In genomic region chr17:2138768-2139167, GRCh38 we compare ENCODE assay signal across 9 cellular contexts.
DNase-seq lines count a peak whose midpoint lies in the region; ATAC-seq and TF ChIP-seq lines count a peak whose summit lies in the region.
"Had no signal": no experiment of that assay in that cellular context is flagged by ENCODE, and none has a peak within 500 bp of the region (broad histone marks: within the 10 kb centered on the region; RNA-seq: fewer than 3 reads in every experiment).

No MANE protein-coding gene starts in this region.

- CTCF ChIA-PET in HEK293 (lab: Yijun Ruan, JAX) = interaction anchor here (0.7 to 3.0 kb wide), 8 partner anchors 17 to 469 kb away, joined by 3 to 12 read pairs (median 4); no protein-coding TSS in a partner anchor
- CTCF ChIA-PET in activated naive CD4-positive, alpha-beta T cell treated with anti-CD3 and anti-CD28 coated beads, Interleukin-2, amount 10 ng/mL, durations not matched to agents 7 days and 5 days (lab: Charles Lee) = interaction anchor here (2.1 kb wide), 1 partner anchor 106 kb away, joined by 7 read pairs; no protein-coding TSS in a partner anchor

- H3K9me3 ChIP-seq in HEK293 (ENCODE audit: control insufficient read depth, insufficient read depth, low read depth, low read length) (no peaks in the 10 kb centered on the region), SJCRH30 (replicated peaks) (no peaks in the 10 kb centered on the region)
- H3K9me3 ChIP-seq: HAP-1 had no signal

- H3K36me3 Mint-ChIP-seq in activated naive CD4-positive, alpha-beta T cell treated with anti-CD3 and anti-CD28 coated beads, Interleukin-2, amount 10 ng/mL, durations not matched to agents 7 days and 5 days = peaks cover 23% of the 10 kb centered on the region

- POLR2A ChIA-PET in HEK293 (lab: Yijun Ruan, JAX) = interaction anchor here (0.5 to 1.1 kb wide), 2 partner anchors 427 to 523 kb away, joined by 3 to 4 read pairs; no protein-coding TSS in a partner anchor

- no peaks in the 10 kb centered on the region for H3K27me3 Mint-ChIP-seq in activated naive CD4-positive, alpha-beta T cell treated with anti-CD3 and anti-CD28 coated beads, Interleukin-2, amount 10 ng/mL, durations not matched to agents 7 days and 5 days

- peak overlapping the region; percentile 37 for H3K27ac ChIP-seq in HEK293 (ENCODE audit: extremely low read depth, low read depth, low read length)
- H3K27ac ChIP-seq in SJCRH30 = peak overlapping the region; percentile 43

- peaks cover 25% of the 10 kb centered on the region for H3K4me1 ChIP-seq in HEK293 (ENCODE audit: control insufficient read depth, insufficient read depth, low read length)
- peaks cover 19% of the 10 kb centered on the region for H3K4me1 ChIP-seq in SJCRH30

- H3K4me3 ChIP-seq in HEK293 (ENCODE audit: low read depth, low read length) = no peak overlapping the region
- H3K4me3 ChIP-seq in SJCRH30 = no peak overlapping the region
- H3K4me3 ChIP-seq: HAP-1 had no signal

- no peak for TF ChIP-seq CTCF in HEK293 (tag by site-specific recombination; IDR thresholded peaks at IDR 0.05)

- DNase-seq in DMS 273 (lab: John Stamatoyannopoulos, UW; ENCODE audit: unreplicated experiment) (peak; percentile 43), SJCRH30 (peak; percentile 55 to 66), left lobe of liver (ENCODE audit: low spot score) (no peak), iPS-NIHi7 (ENCODE audit: extremely low spot score) (no peak), D341Med (ENCODE audit: low spot score) (no peak)
- DNase-seq in stimulated activated naive CD4-positive, alpha-beta T cell treated with Interleukin-2 at 50 U/mL for 16 hours (lab: John Stamatoyannopoulos, UW) = no peak
- DNase-seq in activated naive CD4-positive, alpha-beta T cell treated with anti-CD3 and anti-CD28 coated beads, Interleukin-2, amount 10 ng/mL, durations not matched to agents 7 days and 5 days = no peak

- no peak overlapping the region for H3K4me3 Mint-ChIP-seq in activated naive CD4-positive, alpha-beta T cell treated with anti-CD3 and anti-CD28 coated beads, Interleukin-2, amount 10 ng/mL, durations not matched to agents 7 days and 5 days

- H3K36me3 ChIP-seq in HEK293 (ENCODE audit: control insufficient read depth in 2 of 2, insufficient read depth in 1 of 2, low read length in 2 of 2) (peaks cover 0 to 3% of the 10 kb centered on the region in 2 experiments; a peak in 1 of 3 replicates), SJCRH30 (no peaks in the 10 kb centered on the region)
- H3K36me3 ChIP-seq: HAP-1 had no signal

- H3K4me1 Mint-ChIP-seq in activated naive CD4-positive, alpha-beta T cell treated with anti-CD3 and anti-CD28 coated beads, Interleukin-2, amount 10 ng/mL, durations not matched to agents 7 days and 5 days = peaks cover 23% of the 10 kb centered on the region

- peak; percentile 53 for ATAC-seq in left lobe of liver

- no peaks in the 10 kb centered on the region for H3K9me3 Mint-ChIP-seq in activated naive CD4-positive, alpha-beta T cell treated with anti-CD3 and anti-CD28 coated beads, Interleukin-2, amount 10 ng/mL, durations not matched to agents 7 days and 5 days

- no peaks in the 10 kb centered on the region for H3K27me3 ChIP-seq in SJCRH30

- no peak overlapping the region for H3K27ac Mint-ChIP-seq in activated naive CD4-positive, alpha-beta T cell treated with anti-CD3 and anti-CD28 coated beads, Interleukin-2, amount 10 ng/mL, durations not matched to agents 7 days and 5 days

TF ChIP-seq in HEK293, 187 proteins besides CTCF, POLR2A, EP300 and RAD21 (continues in another document):
- TF ChIP-seq ZBTB49 (tag by site-specific recombination; IDR thresholded peaks at IDR 0.05; ENCODE audit: low read depth) (no peak), ZNF692 (tag by site-specific recombination; IDR thresholded peaks at IDR 0.05) (no peak), KLF9 (tag by site-specific recombination; IDR thresholded peaks at IDR 0.05; ENCODE audit: low read depth) (no peak), KLF10 (tag by site-specific recombination; IDR thresholded peaks at IDR 0.05) (peak; percentile 71), ZNF624 (tag by site-specific recombination; IDR thresholded peaks at IDR 0.05) (no peak), ZNF645 (tag by site-specific recombination; IDR thresholded peaks at IDR 0.05) (no peak), ZNF132 (tag by site-specific recombination; IDR thresholded peaks at IDR 0.05; ENCODE audit: borderline replicate concordance) (no peak), ZNF362 (tag by site-specific recombination; IDR thresholded peaks at IDR 0.05) (no peak), ZNF629 (tag by site-specific recombination; IDR thresholded peaks at IDR 0.05) (peak; percentile 74), ZNF585B (tag by site-specific recombination; IDR thresholded peaks at IDR 0.05) (no peak), ZNF302 (tag by site-specific recombination; IDR thresholded peaks at IDR 0.05; ENCODE audit: low read depth) (no peak), ZNF239 (tag by site-specific recombination; IDR thresholded peaks at IDR 0.05) (no peak), ZNF324 (tag by site-specific recombination; IDR thresholded peaks at IDR 0.05) (peak; percentile 44; the same call in 1 of the 2 replicates), ZSCAN4 (tag by site-specific recombination; IDR thresholded peaks at IDR 0.05) (no peak), ZNF626 (tag by site-specific recombination; IDR thresholded peaks at IDR 0.05) (no peak)

Comparison
In these comparisons a context has a peak if more than half of its experiments do, and no peak if none do; other contexts are left out.
1. DNase-seq: peak in DMS 273 (single experiment) and SJCRH30 (2 of 2); none in left lobe of liver (single experiment), stimulated activated naive CD4-positive, alpha-beta T cell treated with Interleukin-2 at 50 U/mL for 16 hours (single experiment), iPS-NIHi7 (single experiment), activated naive CD4-positive, alpha-beta T cell treated with anti-CD3 and anti-CD28 coated beads, Interleukin-2, amount 10 ng/mL, durations not matched to agents 7 days and 5 days (single experiment) and D341Med (single experiment).